ENCODE assay signal across 1 cellular context in genomic region chr1:47495176-47495713, GRCh38.
A peak's percentile ranks its signal among the peaks of the same experiment; 100 is the strongest.
TF ChIP-seq lines count a peak whose summit lies in the region.

No MANE protein-coding gene starts in this region.

TF ChIP-seq in H1, 55 proteins besides CTCF, POLR2A, EP300 and RAD21:
- TF ChIP-seq SP1 (IDR thresholded peaks at IDR 0.05; ENCODE audit: low read depth, low read length) = 0 out of 2 replicates have a peak, but pooled peaks have one; percentile 9
- no peak for TF ChIP-seq HDAC2 (IDR thresholded peaks at IDR 0.05; ENCODE audit: borderline replicate concordance in 1 of 2, low read depth in 2 of 2, low read length in 2 of 2)
- TF ChIP-seq EGR1 (IDR thresholded peaks at IDR 0.05; ENCODE audit: borderline replicate concordance, low read depth, low read length) = no peak
- TF ChIP-seq CEBPB (IDR thresholded peaks at IDR 0.05; ENCODE audit: low read depth, low read length) = no peak
- no peak for TF ChIP-seq SRF (IDR thresholded peaks at IDR 0.05; ENCODE audit: low read depth, low read length)
- no peak for TF ChIP-seq RNF2 (IDR thresholded peaks at IDR 0.05; ENCODE audit: borderline replicate concordance, low read depth, low read length, missing control alignments, poor library complexity, severe bottlenecking)
